In the genomic region with DNA sequence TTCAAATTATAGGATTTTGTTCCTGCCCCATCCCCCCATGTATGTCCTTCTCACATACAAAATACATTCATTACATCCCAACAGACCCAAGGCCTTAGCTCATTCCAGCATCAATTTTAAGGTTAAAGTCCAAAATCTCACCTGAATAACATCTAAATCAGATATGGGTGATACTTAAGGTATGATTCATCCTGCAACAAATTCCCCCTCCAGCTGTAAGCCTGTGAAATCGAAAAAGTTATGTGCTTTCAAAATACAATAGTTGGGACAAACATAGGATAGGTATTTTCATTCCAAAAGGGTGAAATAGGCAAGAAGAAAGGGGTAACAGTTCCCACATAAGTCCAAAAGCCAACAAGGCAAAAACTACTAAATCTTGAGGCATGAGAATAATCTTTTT, we compare ENCODE assay signal across 28 cellular contexts.
"Had no signal": no experiment of that assay in that cellular context is flagged by ENCODE, and none has a peak within 500 bp of the region (broad histone marks: within the 10 kb centered on the region; RNA-seq: fewer than 3 reads in every experiment).

No MANE protein-coding gene starts in this region.

- H3K9me3 Mint-ChIP-seq: natural killer cell; neural progenitor cell; stimulated activated effector memory CD8-positive, alpha-beta T cell treated with anti-CD3 and anti-CD28 coated beads, Interleukin-12 subunit alpha, Interleukin-12 subunit beta, amount 100 ng/mL, for 72 hours; stimulated activated naive CD8-positive, alpha-beta T cell treated with anti-CD3 and anti-CD28 coated beads, Interleukin-15, Interleukin-2, amounts not matched to agents 100 ng/mL and 50 ng/mL, for 24 hours had no signal

- FAIRE-seq: small intestine had no signal

- H3K36me3 ChIP-seq: neural progenitor cell, ovary, right lobe of liver, sigmoid colon, stomach, thoracic aorta, thyroid gland, tibial nerve, upper lobe of right lung, uterus had no signal

- H3K4me3 Mint-ChIP-seq: natural killer cell; nephron; neural progenitor cell; stimulated activated effector memory CD8-positive, alpha-beta T cell treated with anti-CD3 and anti-CD28 coated beads, Interleukin-12 subunit alpha, Interleukin-12 subunit beta, amount 100 ng/mL, for 72 hours; stimulated activated naive B cell treated with anti-CD40 and anti-IgM and Interleukin-4, amounts not matched to agents 10 μg/mL and 1 μg/mL and 100 μg/mL, for 72 hours; stimulated activated naive CD8-positive, alpha-beta T cell treated with anti-CD3 and anti-CD28 coated beads, Interleukin-15, Interleukin-2, amounts not matched to agents 100 ng/mL and 50 ng/mL, for 24 hours; type B pancreatic cell had no signal

- H3K9me3 ChIP-seq: ovary, right lobe of liver, sigmoid colon, thoracic aorta, thyroid gland, upper lobe of right lung, uterus had no signal

- H3K36me3 Mint-ChIP-seq: natural killer cell; neural progenitor cell; stimulated activated effector memory CD8-positive, alpha-beta T cell treated with anti-CD3 and anti-CD28 coated beads, Interleukin-12 subunit alpha, Interleukin-12 subunit beta, amount 100 ng/mL, for 72 hours; stimulated activated naive B cell treated with anti-CD40 and anti-IgM and Interleukin-4, amounts not matched to agents 10 μg/mL and 1 μg/mL and 100 μg/mL, for 72 hours; type B pancreatic cell had no signal

- H3K27ac Mint-ChIP-seq: natural killer cell; nephron; neural progenitor cell; progenitor cell of endocrine pancreas; stimulated activated effector memory CD8-positive, alpha-beta T cell treated with anti-CD3 and anti-CD28 coated beads, Interleukin-12 subunit alpha, Interleukin-12 subunit beta, amount 100 ng/mL, for 72 hours; stimulated activated naive B cell treated with anti-CD40 and anti-IgM and Interleukin-4, amounts not matched to agents 10 μg/mL and 1 μg/mL and 100 μg/mL, for 72 hours; stimulated activated naive CD8-positive, alpha-beta T cell treated with anti-CD3 and anti-CD28 coated beads, Interleukin-15, Interleukin-2, amounts not matched to agents 100 ng/mL and 50 ng/mL, for 24 hours; type B pancreatic cell had no signal

- H3K4me2 ChIP-seq: neural progenitor cell had no signal

- H3K4me1 Mint-ChIP-seq: nephron; stimulated activated effector memory CD8-positive, alpha-beta T cell treated with anti-CD3 and anti-CD28 coated beads, Interleukin-12 subunit alpha, Interleukin-12 subunit beta, amount 100 ng/mL, for 72 hours; stimulated activated naive B cell treated with anti-CD40 and anti-IgM and Interleukin-4, amounts not matched to agents 10 μg/mL and 1 μg/mL and 100 μg/mL, for 72 hours had no signal

- H3K27me3 ChIP-seq: neural progenitor cell, ovary, right lobe of liver, stomach, thyroid gland, tibial nerve, upper lobe of right lung, uterus had no signal

- H3K27me3 Mint-ChIP-seq: progenitor cell of endocrine pancreas, type B pancreatic cell had no signal

- H2AFZ ChIP-seq: neural progenitor cell, parathyroid adenoma had no signal

- H3K79me2 ChIP-seq: parathyroid adenoma had no signal

- H3K27ac ChIP-seq: neural progenitor cell, ovary, parathyroid adenoma, psoas muscle, right lobe of liver, sigmoid colon, stomach, thoracic aorta, thyroid gland, tibial nerve, upper lobe of right lung, uterus had no signal

- H3K9ac ChIP-seq: neural progenitor cell, parathyroid adenoma had no signal

- H3K4me3 ChIP-seq: neural progenitor cell, ovary, psoas muscle, right lobe of liver, sigmoid colon, stomach, thoracic aorta, thyroid gland, tibial nerve, upper lobe of right lung, uterus had no signal

- H3K4me1 ChIP-seq: parathyroid adenoma, psoas muscle, right lobe of liver, stomach, tibial nerve, upper lobe of right lung, uterus had no signal

- DNase-seq: natural killer cell; occipital lobe; ovary; posterior cingulate gyrus; psoas muscle; right cardiac atrium; right lobe of liver; sigmoid colon; small intestine; stimulated activated CD4-positive, alpha-beta T cell treated with anti-CD3 and anti-CD28 coated beads, Interleukin-15, amount 100 ng/mL, for 24 hours; stimulated activated CD4-positive, alpha-beta T cell treated with anti-CD3 and anti-CD28 coated beads, Interleukin-2, amount 100 ng/mL, for 24 hours; stimulated activated CD4-positive, alpha-beta T cell treated with anti-CD3 and anti-CD28 coated beads, Interleukin-2, amount 100 ng/mL, for 48 hours; stimulated activated CD4-positive, alpha-beta T cell treated with anti-CD3 and anti-CD28 coated beads, Interleukin-4, amount 100 ng/mL, for 24 hours; stimulated activated naive B cell treated with anti-CD40 and anti-IgM and Interleukin-4, amounts not matched to agents 10 μg/mL and 1 μg/mL and 100 μg/mL, for 72 hours; stimulated activated naive CD4-positive, alpha-beta T cell treated with Interleukin-2 at 50 U/mL for 16 hours; stomach; thyroid gland; upper lobe of right lung; uterus had no signal
